24 cellular contexts compared by ENCODE assay signal in genomic region chr5:162096448-162096847, GRCh38. TPM values are rescaled to one million over a fixed set of nuclear protein-coding genes. Genes with fewer than 3 reads are reported as not detected.
DNase-seq lines count a peak whose midpoint lies in the region; ATAC-seq and TF ChIP-seq lines count a peak whose summit lies in the region.
"Had no signal": no experiment of that assay in that cellular context is flagged by ENCODE, and none has a peak within 500 bp of the region (broad histone marks: within the 10 kb centered on the region; RNA-seq: fewer than 3 reads in every experiment).

No MANE protein-coding gene starts in this region.

- no peak overlapping the region for H4K5ac ChIP-seq in H9 (ENCODE audit: insufficient read length, low read depth, low read length)

- no peaks in the 10 kb centered on the region for H3K23me2 ChIP-seq in H9 (ENCODE audit: insufficient read length, low read depth, low read length, poor library complexity, severe bottlenecking)

- DNase-seq in DMS53 treated with DMSO at 0.1 percent for 48 hours (lab: John Stamatoyannopoulos, UW; ENCODE audit: unreplicated experiment) (peak; percentile 18), H9 (no peak), RWPE2 (ENCODE audit: low spot score) (no peak), kidney tubule cell (ENCODE audit: low spot score) (peak; percentile 4), GM10266 (ENCODE audit: extremely low spot score) (no peak), NCI-H226 (no peak)
- DNase-seq in effector CD4-positive, alpha-beta T cell: no peak
- no peak for DNase-seq in activated CD8-positive, alpha-beta memory T cell treated with anti-CD3 and anti-CD28 coated beads, Interleukin-2, amount 50 U/mL, for 4 hours
- DNase-seq: activated CD4-positive, alpha-beta T cell treated with anti-CD3 and anti-CD28 coated beads for 48 hours; activated CD8-positive, alpha-beta memory T cell treated with anti-CD3 and anti-CD28 coated beads, Interleukin-2, amount 10 ng/mL, durations not matched to agents 7 days and 5 days; activated naive CD8-positive, alpha-beta T cell treated with anti-CD3 and anti-CD28 coated beads, Interleukin-2, amount 50 U/mL, for 24 hours; Karpas-422; natural killer cell; NCI-H1092 treated with DMSO at 0.1 percent for 48 hours; NCI-H524; small intestine; stimulated activated CD4-positive, alpha-beta T cell treated with anti-CD3 and anti-CD28 coated beads, Interleukin-4, amount 100 ng/mL, for 1 hour; stimulated activated naive CD8-positive, alpha-beta T cell treated with anti-CD3 and anti-CD28 coated beads, Interleukin-15, amount 100 ng/mL, for 72 hours; trophoblast cell had no signal

- H4K8ac ChIP-seq in H9 (replicated peaks; ENCODE audit: insufficient read length, low read depth, low read length): no peak overlapping the region

- ATAC-seq in RWPE2 (ENCODE audit: low read depth): peak; percentile 29; the same call in 1 of the 3 replicates
- ATAC-seq: activated CD8-positive, alpha-beta memory T cell treated with anti-CD3 and anti-CD28 coated beads, Interleukin-2, amount 10 ng/mL, durations not matched to agents 7 days and 5 days; activated naive CD8-positive, alpha-beta T cell treated with anti-CD3 and anti-CD28 coated beads, Interleukin-2, amount 50 U/mL, for 24 hours; natural killer cell; stimulated activated naive CD8-positive, alpha-beta T cell treated with anti-CD3 and anti-CD28 coated beads, Interleukin-15, amount 100 ng/mL, for 72 hours had no signal

- no peaks in the 10 kb centered on the region for H3K27me3 Mint-ChIP-seq in H9 (ENCODE audit: low read depth)
- H3K27me3 Mint-ChIP-seq: activated CD8-positive, alpha-beta memory T cell treated with anti-CD3 and anti-CD28 coated beads, Interleukin-2, amount 10 ng/mL, durations not matched to agents 7 days and 5 days; activated naive CD8-positive, alpha-beta T cell treated with anti-CD3 and anti-CD28 coated beads, Interleukin-2, amount 50 U/mL, for 24 hours; brain; stimulated activated naive CD8-positive, alpha-beta T cell treated with anti-CD3 and anti-CD28 coated beads, Interleukin-15, amount 100 ng/mL, for 72 hours had no signal

- H3K79me1 ChIP-seq in H9 (ENCODE audit: insufficient read depth, low read depth, low read length, poor library complexity, severe bottlenecking): no peaks in the 10 kb centered on the region

- no peak overlapping the region for H2AK5ac ChIP-seq in H9 (ENCODE audit: insufficient read length, low read length)

- no peak overlapping the region for H3K4me3 ChIP-seq in RWPE2 (ENCODE audit: severe bottlenecking)
- H3K4me3 ChIP-seq: coronary artery, SK-N-MC had no signal

- no peaks in the 10 kb centered on the region for H3K36me3 Mint-ChIP-seq in H9 (ENCODE audit: insufficient read depth in 1 of 3, low read depth in 3 of 3)
- H3K36me3 Mint-ChIP-seq: activated CD8-positive, alpha-beta memory T cell treated with anti-CD3 and anti-CD28 coated beads, Interleukin-2, amount 10 ng/mL, durations not matched to agents 7 days and 5 days; brain; natural killer cell had no signal

- H2BK5ac ChIP-seq in H9 (ENCODE audit: insufficient read length, low read length): no peak overlapping the region

- H2BK20ac ChIP-seq in H9 (ENCODE audit: low read depth, low read length, poor library complexity, severe bottlenecking): no peak overlapping the region

- TF ChIP-seq CTCF in H9 (conservative IDR thresholded peaks at IDR 0.05) (peak; percentile 25; the same call in 1 of the 3 replicates), RWPE2 (IDR thresholded peaks at IDR 0.05; ENCODE audit: poor library complexity, severe bottlenecking) (peak; percentile 12), GM10266 (IDR thresholded peaks at IDR 0.05; ENCODE audit: control insufficient read depth, insufficient read depth, low read depth, missing control alignments) (no peak)

- H2BK12ac ChIP-seq in H9 (ENCODE audit: insufficient read length, low read depth, low read length): no peak overlapping the region

- peaks cover 15 to 18% of the 10 kb centered on the region in 2 experiments for H3K4me1 Mint-ChIP-seq in H9
- H3K4me1 Mint-ChIP-seq: activated CD8-positive, alpha-beta memory T cell treated with anti-CD3 and anti-CD28 coated beads, Interleukin-2, amount 10 ng/mL, durations not matched to agents 7 days and 5 days; activated naive CD8-positive, alpha-beta T cell treated with anti-CD3 and anti-CD28 coated beads, Interleukin-2, amount 50 U/mL, for 24 hours; brain; natural killer cell; stimulated activated naive CD8-positive, alpha-beta T cell treated with anti-CD3 and anti-CD28 coated beads, Interleukin-15, amount 100 ng/mL, for 72 hours had no signal

- no CpG with 5 or more reads among the region's 2 CpGs for WGBS in H9 (ENCODE audit: extremely low coverage, insufficient read length, low lambda C conversion rate)

- H3K27ac ChIP-seq in H9 (ENCODE audit: insufficient read length, low read depth, low read length): no peak overlapping the region
- no peak overlapping the region for H3K27ac ChIP-seq in RWPE2 (ENCODE audit: poor library complexity, severe bottlenecking)
- H3K27ac ChIP-seq: coronary artery, SK-N-MC had no signal

- H3T11ph ChIP-seq in H9 (ENCODE audit: low read length): no peak overlapping the region

- no peaks in the 10 kb centered on the region for H4K20me1 ChIP-seq in H9 (ENCODE audit: control insufficient read depth, insufficient read depth, insufficient read length)

- H3K4ac ChIP-seq in H9 (ENCODE audit: low read depth, low read length): no peak overlapping the region

- H3K9me3 Mint-ChIP-seq in H9: no peaks in the 10 kb centered on the region
- H3K9me3 Mint-ChIP-seq: brain had no signal

- H3K79me2 ChIP-seq in H9 (ENCODE audit: insufficient read depth, low read length): no peaks in the 10 kb centered on the region

- no peaks in the 10 kb centered on the region for H3K36me3 ChIP-seq in RWPE2 (ENCODE audit: low read depth)

- H2AFZ ChIP-seq in H9 (ENCODE audit: low read length): no peak overlapping the region

- no peak overlapping the region for H3K56ac ChIP-seq in H9 (ENCODE audit: insufficient read length, low read depth, low read length)

- no peak overlapping the region for H2BK120ac ChIP-seq in H9 (ENCODE audit: low read depth, low read length, poor library complexity, severe bottlenecking)

- no peak overlapping the region for H3K4me2 ChIP-seq in H9 (ENCODE audit: insufficient read depth, insufficient read length, low read length)

- no peak overlapping the region for H4K91ac ChIP-seq in H9 (ENCODE audit: insufficient read length, low read depth, low read length)

- no peak overlapping the region for H3K27ac Mint-ChIP-seq in H9
- H3K27ac Mint-ChIP-seq: activated CD8-positive, alpha-beta memory T cell treated with anti-CD3 and anti-CD28 coated beads, Interleukin-2, amount 10 ng/mL, durations not matched to agents 7 days and 5 days; activated naive CD8-positive, alpha-beta T cell treated with anti-CD3 and anti-CD28 coated beads, Interleukin-2, amount 50 U/mL, for 24 hours; brain; natural killer cell; stimulated activated naive CD8-positive, alpha-beta T cell treated with anti-CD3 and anti-CD28 coated beads, Interleukin-15, amount 100 ng/mL, for 72 hours had no signal

- no peak overlapping the region for H3K23ac ChIP-seq in H9 (ENCODE audit: insufficient read length, low read depth, low read length)

- no peak overlapping the region for H3K4me3 Mint-ChIP-seq in H9
- H3K4me3 Mint-ChIP-seq: activated CD8-positive, alpha-beta memory T cell treated with anti-CD3 and anti-CD28 coated beads, Interleukin-2, amount 10 ng/mL, durations not matched to agents 7 days and 5 days; activated naive CD8-positive, alpha-beta T cell treated with anti-CD3 and anti-CD28 coated beads, Interleukin-2, amount 50 U/mL, for 24 hours; brain; natural killer cell; stimulated activated naive CD8-positive, alpha-beta T cell treated with anti-CD3 and anti-CD28 coated beads, Interleukin-15, amount 100 ng/mL, for 72 hours had no signal

- H3K9me3 ChIP-seq in H9 (ENCODE audit: control insufficient read depth, low read depth, low read length): no peaks in the 10 kb centered on the region
- peaks cover 6% of the 10 kb centered on the region for H3K9me3 ChIP-seq in RWPE2 (ENCODE audit: severe bottlenecking)

- no peak overlapping the region for H3K14ac ChIP-seq in H9 (ENCODE audit: insufficient read depth, low read length)

- H3K4me1 ChIP-seq in H9 (ENCODE audit: insufficient read depth, low read length): peaks cover 7% of the 10 kb centered on the region; the same call in 1 of the 2 replicates
- H3K4me1 ChIP-seq in RWPE2 (ENCODE audit: insufficient read depth, poor library complexity, severe bottlenecking): no peaks in the 10 kb centered on the region

- H3K27me3 ChIP-seq in H9 (ENCODE audit: insufficient read depth, low read length): no peaks in the 10 kb centered on the region
- H3K27me3 ChIP-seq in RWPE2 (ENCODE audit: insufficient read depth, poor library complexity, severe bottlenecking): no peaks in the 10 kb centered on the region

- no peak overlapping the region for H3K18ac ChIP-seq in H9 (ENCODE audit: insufficient read length, low read depth, low read length)

- no peak overlapping the region for H3K9ac ChIP-seq in H9 (ENCODE audit: extremely low read depth, insufficient read length, low read length)

- no peak overlapping the region for H2BK15ac ChIP-seq in H9 (ENCODE audit: low read depth, low read length)

RNA-seq across cellular contexts. Expression of gene GABRG2, which starts 28.9 kb away (rescaled TPM):
- total RNA-seq in H9 (2021): 0.98 and 2.9 TPM in 2 replicates
- total RNA-seq: activated CD8-positive, alpha-beta memory T cell treated with anti-CD3 and anti-CD28 coated beads, Interleukin-2, amount 10 ng/mL, durations not matched to agents 7 days and 5 days; kidney epithelial cell; posterior vena cava had no signal

Comparison
In these comparisons a context has a peak if more than half of its experiments do, and no peak if none do; other contexts are left out.
1. DNase-seq: peak in DMS53 treated with DMSO at 0.1 percent for 48 hours (single experiment) and kidney tubule cell (single experiment); none in H9 (single experiment), RWPE2 (single experiment), GM10266 (single experiment), NCI-H226 (single experiment), effector CD4-positive, alpha-beta T cell (single experiment) and activated CD8-positive, alpha-beta memory T cell treated with anti-CD3 and anti-CD28 coated beads, Interleukin-2, amount 50 U/mL, for 4 hours (single experiment).